23 cellular contexts compared by ENCODE assay signal in the genomic region with DNA sequence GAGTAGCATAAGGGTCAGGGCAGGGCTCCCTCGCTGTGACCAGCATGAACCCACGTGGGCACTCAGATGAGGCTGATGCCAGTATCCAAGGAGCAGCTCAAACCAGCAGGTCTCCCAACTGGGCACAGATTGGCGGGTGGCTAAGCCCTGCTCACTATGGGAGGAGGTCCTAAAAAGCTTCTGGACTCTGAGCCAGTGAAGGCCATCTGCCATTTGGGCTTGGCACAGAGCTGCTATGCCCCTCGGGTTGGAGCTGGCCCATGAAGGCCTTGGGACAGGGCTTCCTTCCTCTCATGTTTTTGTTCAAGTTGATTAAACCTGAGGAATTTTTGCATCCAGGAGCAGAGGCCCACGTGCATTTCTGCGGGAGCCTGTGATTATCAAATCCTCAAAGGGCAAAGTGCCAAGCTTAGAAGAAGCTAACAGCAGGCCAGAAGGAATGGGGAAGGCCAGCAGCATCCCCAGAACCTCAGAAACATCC. TPM values are rescaled to one million over a fixed set of nuclear protein-coding genes. Genes with fewer than 3 reads are reported as not detected.
A peak's percentile ranks its signal among the peaks of the same experiment; 100 is the strongest.
DNase-seq lines count a peak whose midpoint lies in the region; ATAC-seq, FAIRE-seq and TF ChIP-seq lines count a peak whose summit lies in the region.
"Had no signal": no experiment of that assay in that cellular context is flagged by ENCODE, and none has a peak within 500 bp of the region (broad histone marks: within the 10 kb centered on the region; RNA-seq: fewer than 3 reads in every experiment).

No MANE protein-coding gene starts in this region.

- no peak overlapping the region for H2BK120ac ChIP-seq in H1 (replicated peaks; ENCODE audit: low read depth, low read length)
- H2BK120ac ChIP-seq in neuronal stem cell (ENCODE audit: low read depth, low read length): no peak overlapping the region

- no peaks in the 10 kb centered on the region for H3K79me2 ChIP-seq in H1 (ENCODE audit: control insufficient read depth in 1 of 2, insufficient read depth in 2 of 2, low read length in 2 of 2)
- H3K79me2 ChIP-seq: parathyroid adenoma had no signal

- POLR2A ChIA-PET in H1 (lab: Charles Lee; ENCODE audit: partially characterized antibody): interaction anchor here (0.7 to 2.0 kb wide), 4 partner anchors 9 to 16 kb away, joined by 3 to 6 read pairs (median 3); no protein-coding TSS in a partner anchor

- H4K91ac ChIP-seq in H1 (replicated peaks; ENCODE audit: insufficient read length, low read length) (no peak overlapping the region), neuronal stem cell (ENCODE audit: low read depth, low read length, poor library complexity) (no peak overlapping the region)

- WGBS in H1 (ENCODE audit: extremely low coverage in 1 of 2, insufficient coverage in 1 of 2, insufficient read length in 1 of 2, insufficient replicate concordance in 2 of 2, low coverage in 1 of 2, low lambda C conversion rate in 2 of 2, missing lambda C conversion rate in 1 of 2), 2 experiments: 89% methylated on average over 6 of the region's 6 CpGs; no CpG with 5 or more reads in 1 of the 2 experiments
- no CpG with 5 or more reads among the region's 6 CpGs for WGBS in neuronal stem cell (ENCODE audit: extremely low coverage in 2 of 2, insufficient read length in 2 of 2, insufficient replicate concordance in 1 of 2), 2 donors
- 45% methylated on average over 6 of the region's 6 CpGs for whole genome bisulfite sequencing in prostate gland

- no peak overlapping the region for H2BK20ac ChIP-seq in H1 (ENCODE audit: low read length)

- H3K9ac ChIP-seq in H1 (replicated peaks in 1 of 4; ENCODE audit: extremely low read depth in 1 of 4, low read depth in 3 of 4, low read length in 3 of 4): no peak overlapping the region
- H3K9ac ChIP-seq in neuronal stem cell (ENCODE audit: low read depth, low read length, poor library complexity): no peak overlapping the region
- H3K9ac ChIP-seq: parathyroid adenoma had no signal

- no peak for TF ChIP-seq RAD21 in H1 (IDR thresholded peaks at IDR 0.05 in 1 of 2, conservative IDR thresholded peaks at IDR 0.05 in 1 of 2; ENCODE audit: low read depth in 2 of 2, low read length in 2 of 2)

- TF ChIP-seq EP300 in H1 (IDR thresholded peaks at IDR 0.05; ENCODE audit: borderline replicate concordance in 1 of 2, low read depth in 2 of 2, low read length in 2 of 2): no peak

- H3K4me3 Mint-ChIP-seq in osteocyte (ENCODE audit: unreplicated experiment): no peak overlapping the region

- TF ChIP-seq CTCF in H1 (IDR thresholded peaks at IDR 0.05; ENCODE audit: control extremely low read depth in 1 of 3, insufficient read depth in 1 of 3, low read depth in 1 of 3, low read length in 3 of 3): no peak
- TF ChIP-seq CTCF in prostate gland (IDR thresholded peaks at IDR 0.05): no peak
- no peak for TF ChIP-seq CTCF in osteocyte (IDR thresholded peaks at IDR 0.05)

- H4K8ac ChIP-seq in H1 (ENCODE audit: extremely low read depth, insufficient read depth, low read length) (no peak overlapping the region), neuronal stem cell (ENCODE audit: low read depth, low read length) (no peak overlapping the region)

- H3K9me3 ChIP-seq in H1 (ENCODE audit: insufficient read depth in 2 of 2, low read depth in 1 of 2, low read length in 1 of 2) (no peaks in the 10 kb centered on the region), neuronal stem cell (replicated peaks in 1 of 2; ENCODE audit: control insufficient read depth in 2 of 2, insufficient read depth in 1 of 2, low read depth in 1 of 2, low read length in 2 of 2) (no peaks in the 10 kb centered on the region), prostate gland (no peaks in the 10 kb centered on the region)
- H3K9me3 ChIP-seq: BE2C had no signal

- intact Hi-C loops in prostate gland (cut with DNase I): no loop called here

- H3K79me1 ChIP-seq in H1 (ENCODE audit: low read depth, low read length): no peaks in the 10 kb centered on the region; the same call in 1 of the 2 replicates
- H3K79me1 ChIP-seq in neuronal stem cell (ENCODE audit: low read depth, low read length): no peaks in the 10 kb centered on the region

- no peak overlapping the region for H3K18ac ChIP-seq in H1 (ENCODE audit: extremely low read depth, low read length)
- H3K18ac ChIP-seq in neuronal stem cell (ENCODE audit: low read length): peak overlapping the region; percentile 49

- no peaks in the 10 kb centered on the region for H3K9me3 Mint-ChIP-seq in osteocyte (ENCODE audit: unreplicated experiment)

- no peak overlapping the region for H3K27ac ChIP-seq in H1 (ENCODE audit: low read depth, low read length)
- H3K27ac ChIP-seq in neuronal stem cell (replicated peaks; ENCODE audit: low read length): no peak overlapping the region
- H3K27ac ChIP-seq in prostate gland: no peak overlapping the region
- H3K27ac ChIP-seq: dorsolateral prefrontal cortex, parathyroid adenoma, RWPE1 had no signal

- H2BK12ac ChIP-seq in H1 (ENCODE audit: low read depth, low read length) (0 out of 2 replicates have a peak overlapping the region, but pooled peaks have one; percentile 39), neuronal stem cell (ENCODE audit: low read length) (peak overlapping the region; percentile 77)

- peaks cover 4% of the 10 kb centered on the region; the same call in 1 of the 2 replicates for H3K23me2 ChIP-seq in H1 (ENCODE audit: low read depth, low read length)

- H3K4ac ChIP-seq in H1 (replicated peaks; ENCODE audit: insufficient read length, low read depth, low read length): no peak overlapping the region
- no peak overlapping the region for H3K4ac ChIP-seq in neuronal stem cell (ENCODE audit: low read length)

- H3K23ac ChIP-seq in H1 (ENCODE audit: insufficient read length) (no peak overlapping the region), neuronal stem cell (ENCODE audit: low read depth, low read length, poor library complexity) (no peak overlapping the region)

- H3K27me3 Mint-ChIP-seq in osteocyte (ENCODE audit: unreplicated experiment): no peaks in the 10 kb centered on the region

- H3K4me1 ChIP-seq in H1 (replicated peaks in 1 of 4; ENCODE audit: control insufficient read depth in 3 of 4, insufficient read depth in 4 of 4, low read length in 3 of 4) (peaks cover 10 to 59% (median 41%) of the 10 kb centered on the region in 4 experiments), neuronal stem cell (ENCODE audit: control insufficient read depth in 2 of 2, insufficient read depth in 1 of 2, low read depth in 1 of 2, low read length in 2 of 2) (peaks cover 41 to 56% of the 10 kb centered on the region in 2 donors), prostate gland (replicated peaks) (no peaks in the 10 kb centered on the region)

- no peak overlapping the region for H3K4me2 ChIP-seq in H1 (ENCODE audit: insufficient read depth in 1 of 2, low read depth in 2 of 2, low read length in 2 of 2)
- H3K4me2 ChIP-seq in neuronal stem cell (ENCODE audit: insufficient read depth, low read length, poor library complexity, severe bottlenecking): no peak overlapping the region

- H4K5ac ChIP-seq in H1 (ENCODE audit: insufficient read length, low read depth, low read length): no peak overlapping the region

- ATAC-seq in GM21825 (IDR thresholded peaks at IDR 0.05; ENCODE audit: unreplicated experiment): no peak

- no peak overlapping the region for H2BK5ac ChIP-seq in H1 (ENCODE audit: low read depth, low read length)
- no peak overlapping the region for H2BK5ac ChIP-seq in neuronal stem cell (ENCODE audit: low read length)

- CTCF ChIA-PET in H1 (lab: Charles Lee; ENCODE audit: partially characterized antibody): interaction anchor here (0.9 to 2.2 kb wide), 8 partner anchors 9 to 115 kb away, joined by 3 to 6 read pairs (median 4); no protein-coding TSS in a partner anchor

- H3K56ac ChIP-seq in H1 (replicated peaks; ENCODE audit: insufficient read length, low read depth, low read length): no peak overlapping the region

- peaks cover 0 to 11% (median 4%) of the 10 kb centered on the region in 4 experiments; a peak in 2 of 7 replicates for H3K27me3 ChIP-seq in H1 (replicated peaks in 1 of 4; ENCODE audit: control insufficient read depth in 3 of 4, extremely low read depth in 1 of 4, insufficient read depth in 3 of 4, low read length in 3 of 4)
- H3K27me3 ChIP-seq in neuronal stem cell (ENCODE audit: control insufficient read depth in 3 of 3, insufficient read depth in 3 of 3, low read depth in 1 of 3, low read length in 3 of 3): no peaks in the 10 kb centered on the region
- H3K27me3 ChIP-seq in prostate gland (replicated peaks; ENCODE audit: insufficient read depth): peaks cover 2% of the 10 kb centered on the region
- H3K27me3 ChIP-seq: BE2C, dorsolateral prefrontal cortex had no signal

- no peaks in the 10 kb centered on the region for H4K20me1 ChIP-seq in H1 (replicated peaks in 1 of 2; ENCODE audit: control insufficient read depth in 1 of 2, insufficient read depth in 2 of 2, low read length in 2 of 2)

- TF ChIP-seq POLR2A in H1 (IDR thresholded peaks at IDR 0.05; ENCODE audit: control extremely low read depth in 1 of 2, low read depth in 2 of 2, low read length in 2 of 2) (no peak), prostate gland (IDR thresholded peaks at IDR 0.05) (no peak)

- FAIRE-seq in RCC 7860 (lab: Jason Lieb, UNC): peak; percentile 76
- no peak for FAIRE-seq in H1 (lab: Jason Lieb, UNC)
- FAIRE-seq: small intestine, TTC549 had no signal

- peaks cover 65% of the 10 kb centered on the region for H3K4me1 Mint-ChIP-seq in osteocyte (ENCODE audit: unreplicated experiment)

- H2BK15ac ChIP-seq in H1 (ENCODE audit: low read length) (peak overlapping the region; percentile 67; the same call in 1 of the 2 replicates), neuronal stem cell (ENCODE audit: low read length) (peak overlapping the region; percentile 11)

- H3K36me3 ChIP-seq in H1 (ENCODE audit: control insufficient read depth in 2 of 4, insufficient read depth in 4 of 4, low read length in 3 of 4): no peaks in the 10 kb centered on the region
- H3K36me3 ChIP-seq in neuronal stem cell (replicated peaks in 1 of 2; ENCODE audit: control insufficient read depth in 2 of 2, insufficient read depth in 2 of 2, low read length in 2 of 2): no peaks in the 10 kb centered on the region
- H3K36me3 ChIP-seq in prostate gland: no peaks in the 10 kb centered on the region

- no peak overlapping the region for H3K27ac Mint-ChIP-seq in osteocyte (ENCODE audit: unreplicated experiment)

- H3K36me3 Mint-ChIP-seq in osteocyte (ENCODE audit: unreplicated experiment): no peaks in the 10 kb centered on the region

- H2AFZ ChIP-seq in H1 (ENCODE audit: low read length) (no peak overlapping the region), neuronal stem cell (ENCODE audit: low read length) (no peak overlapping the region)
- H2AFZ ChIP-seq: parathyroid adenoma had no signal

- 0 out of 2 replicates have a peak overlapping the region, but pooled peaks have one; percentile 40 for H2AK5ac ChIP-seq in H1 (ENCODE audit: low read depth, low read length)
- H2AK5ac ChIP-seq in neuronal stem cell (ENCODE audit: low read depth, low read length): peak overlapping the region; percentile 95

- DNase-seq in Daoy (ENCODE audit: low read depth) (peak; percentile 62), RCC 7860 (ENCODE audit: low spot score) (peak; percentile 79), H1 (ENCODE audit: low read depth in 1 of 2, low spot score in 2 of 2) (no peak), neuronal stem cell (ENCODE audit: low spot score) (no peak), prostate gland (ENCODE audit: low spot score) (no peak), osteocyte (ENCODE audit: extremely low spot score, unreplicated experiment) (no peak)
- no peak for DNase-seq in effector CD4-positive, alpha-beta T cell
- DNase-seq: activated naive CD4-positive, alpha-beta T cell treated with Interleukin-2 at 50 U/mL for 16 hours; BE2C; Calu3; GDM1; NCI-H2171; small intestine; stimulated activated CD4-positive, alpha-beta T cell treated with anti-CD3 and anti-CD28 coated beads, Interleukin-4, amount 100 ng/mL, for 4 hours had no signal

- H3K14ac ChIP-seq in H1 (ENCODE audit: insufficient read length) (no peak overlapping the region), neuronal stem cell (ENCODE audit: low read length) (no peak overlapping the region)

- H3K4me3 ChIP-seq in H1 (ENCODE audit: extremely low read depth in 1 of 4, insufficient read depth in 2 of 4, low read depth in 3 of 4, low read length in 4 of 4) (no peak overlapping the region), neuronal stem cell (ENCODE audit: low read length in 2 of 2) (no peak overlapping the region), prostate gland (no peak overlapping the region)
- H3K4me3 ChIP-seq: dorsolateral prefrontal cortex had no signal

RNA-seq across cellular contexts. Expression of a gene that starts 4.3 kb away (rescaled TPM):
- total RNA-seq in Daoy (2014; rRNA removed; shearing (Covaris generic)): 28.3 and 30.8 TPM in 2 replicates
- 7.6 and 9.3 TPM in 2 replicates for total RNA-seq in H1 (2021; fragmentation: NEBNext Ultra II Directional; extraction: Animal tissue kit (Norgen Biotek cat#: 25700))
- 14.5 and 21.0 TPM in 2 replicates for polyA plus RNA-seq in H1 (2011; rRNA removed)
- polyA plus RNA-seq in H1 (2011; cell fraction: cytosol; rRNA removed): 11.5 TPM
- 54.5 TPM for polyA plus RNA-seq in H1 (2011; cell fraction: nucleus; rRNA removed)
- polyA plus RNA-seq in H1 (2012, experiment 1 of 2): 9.8 to 16.3 TPM (median 13.8 TPM) in 4 replicates
- polyA plus RNA-seq in H1 (2012, experiment 2 of 2): 11.1 TPM
- polyA plus RNA-seq in H1 (2013, experiment 1 of 2): 15.0 TPM
- polyA plus RNA-seq in H1 (2013, experiment 2 of 2): 14.0 TPM
- 13.8 and 14.4 TPM in 2 replicates for polyA minus RNA-seq in H1 (2011; rRNA and poly(A)+ RNA removed)
- polyA minus RNA-seq in H1 (2011; cell fraction: cytosol; rRNA and poly(A)+ RNA removed): 7.7 TPM
- polyA minus RNA-seq in H1 (2011; cell fraction: nucleus; rRNA and poly(A)+ RNA removed): 39.6 TPM
- polyA plus RNA-seq in neuronal stem cell (2013, experiment 1 of 2): 3.9 TPM
- 3.4 TPM for polyA plus RNA-seq in neuronal stem cell (2013, experiment 2 of 2)
- 1 to 10 TPM in 1 of 2 donors, under 1 TPM in 1; 0.77 to 1.8 TPM for total RNA-seq in prostate gland
- 23.2 and 25.8 TPM in 2 replicates for total RNA-seq in osteocyte

RNA-seq across cellular contexts. Expression of a gene that starts 29.3 kb away (rescaled TPM):
- total RNA-seq in Daoy (2014; rRNA removed; shearing (Covaris generic)): 4.9 and 5.9 TPM in 2 replicates
- total RNA-seq in H1 (2021; fragmentation: NEBNext Ultra II Directional; extraction: Animal tissue kit (Norgen Biotek cat#: 25700)): 1.0 and 2.0 TPM in 2 replicates
- polyA plus RNA-seq in H1 (2011; rRNA removed): 2.7 and 3.3 TPM in 2 replicates
- polyA plus RNA-seq in H1 (2011; cell fraction: cytosol; rRNA removed): 4.3 TPM
- 3.7 TPM for polyA plus RNA-seq in H1 (2011; cell fraction: nucleus; rRNA removed)
- polyA plus RNA-seq in H1 (2012, experiment 1 of 2): 2.1 to 3.9 TPM (median 3.0 TPM) in 4 replicates
- polyA plus RNA-seq in H1 (2012, experiment 2 of 2): 1.3 TPM
- 2.0 TPM for polyA plus RNA-seq in H1 (2013, experiment 1 of 2)
- polyA plus RNA-seq in H1 (2013, experiment 2 of 2): 1.5 TPM
- 0.61 and 2.4 TPM in 2 replicates for polyA minus RNA-seq in H1 (2011; rRNA and poly(A)+ RNA removed)
- polyA minus RNA-seq in H1 (2011; cell fraction: cytosol; rRNA and poly(A)+ RNA removed): 3.3 TPM
- 11.1 TPM for polyA minus RNA-seq in H1 (2011; cell fraction: nucleus; rRNA and poly(A)+ RNA removed)
- 1.3 TPM for polyA plus RNA-seq in neuronal stem cell (2013, experiment 1 of 2)
- polyA plus RNA-seq in neuronal stem cell (2013, experiment 2 of 2): 1.1 TPM
- total RNA-seq in prostate gland: 1 to 10 TPM in 1 of 2 donors, not detected in 1; 1.5 TPM
- total RNA-seq in osteocyte: not detected in 2 replicates
- total RNA-seq: glomerular endothelial cell, lower leg skin had no signal
- polyA plus RNA-seq: esophagus had no signal

RNA-seq across cellular contexts. Expression of a gene that starts 33.3 kb away (rescaled TPM):
- 0.06 and 0.29 TPM in 2 replicates for total RNA-seq in Daoy (2014; rRNA removed; shearing (Covaris generic))
- 0.35 TPM in 1 of 2 replicates, not detected in the other for total RNA-seq in H1 (2021; fragmentation: NEBNext Ultra II Directional; extraction: Animal tissue kit (Norgen Biotek cat#: 25700))
- polyA plus RNA-seq in H1 (2011; rRNA removed): 0.29 and 0.82 TPM in 2 replicates
- 0.27 TPM for polyA plus RNA-seq in H1 (2011; cell fraction: cytosol; rRNA removed)
- polyA plus RNA-seq in H1 (2011; cell fraction: nucleus; rRNA removed): 1.0 TPM
- polyA plus RNA-seq in H1 (2012, experiment 1 of 2): 0.21 to 0.28 TPM (median 0.27 TPM) in 4 replicates
- polyA plus RNA-seq in H1 (2012, experiment 2 of 2): 0.35 TPM
- polyA plus RNA-seq in H1 (2013, experiment 1 of 2): 1.0 TPM
- 0.98 TPM for polyA plus RNA-seq in H1 (2013, experiment 2 of 2)
- polyA minus RNA-seq in H1 (2011; rRNA and poly(A)+ RNA removed): 0.13 and 0.78 TPM in 2 replicates
- not detected for polyA minus RNA-seq in H1 (2011; cell fraction: cytosol; rRNA and poly(A)+ RNA removed)
- polyA minus RNA-seq in H1 (2011; cell fraction: nucleus; rRNA and poly(A)+ RNA removed): 0.90 TPM
- polyA plus RNA-seq in neuronal stem cell (2013, experiment 1 of 2): 0.56 TPM
- polyA plus RNA-seq in neuronal stem cell (2013, experiment 2 of 2): 0.73 TPM
- total RNA-seq in prostate gland (10 to 100 TPM; 36.5 to 70.7 TPM), osteocyte (108 and 110 TPM in 2 replicates)
- total RNA-seq: Calu3, HT-29 had no signal

Comparison
In these comparisons a context has a peak if more than half of its experiments do, and no peak if none do; other contexts are left out.
1. DNase-seq: peak in Daoy (single experiment) and RCC 7860 (single experiment); none in H1 (0 of 2), neuronal stem cell (single experiment), effector CD4-positive, alpha-beta T cell (single experiment), prostate gland (single experiment) and osteocyte (single experiment).
2. RNA of a gene that starts 33.3 kb away (total RNA-seq): 108 to 110 TPM in osteocyte and 36.5 to 70.7 TPM in prostate gland; 0.35 TPM in H1 and 0.06 to 0.29 TPM in Daoy; every median in the first group is over 10 times any median in the second.